ENCODE assay signal across 28 cellular contexts in the genomic region with DNA sequence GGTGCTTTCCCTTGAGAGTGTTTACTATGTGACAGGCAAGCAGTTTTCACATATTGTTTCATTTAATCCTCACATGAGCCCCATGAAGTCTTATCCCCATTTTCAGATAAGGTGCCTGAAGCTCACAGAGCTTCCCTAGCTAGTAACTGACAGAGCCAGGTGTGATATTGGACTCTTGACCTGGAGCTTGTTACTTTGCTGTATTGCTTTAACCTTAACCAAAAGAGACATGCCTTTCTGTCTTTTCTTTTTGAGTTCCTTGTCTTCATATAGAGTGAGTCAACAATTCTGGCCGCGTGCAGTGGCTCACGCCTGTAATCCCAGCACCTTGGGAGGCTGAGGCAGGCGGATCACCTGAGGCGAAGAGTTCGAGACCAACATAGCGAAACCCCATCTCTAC. TPM values are rescaled to one million over a fixed set of nuclear protein-coding genes. Genes with fewer than 3 reads are reported as not detected.
DNase-seq lines count a peak whose midpoint lies in the region; ATAC-seq and TF ChIP-seq lines count a peak whose summit lies in the region.
"Had no signal": no experiment of that assay in that cellular context is flagged by ENCODE, and none has a peak within 500 bp of the region (broad histone marks: within the 10 kb centered on the region; RNA-seq: fewer than 3 reads in every experiment).

No MANE protein-coding gene starts in this region.

- no peak overlapping the region for H3K4me3 ChIP-seq in CD8-positive, alpha-beta T cell (ENCODE audit: low read depth, low read length)
- H3K4me3 ChIP-seq: esophagus muscularis mucosa, MG63, neural progenitor cell, pancreas, smooth muscle cell, upper lobe of right lung had no signal

- TF ChIP-seq CTCF in CD8-positive, alpha-beta T cell (IDR thresholded peaks at IDR 0.05), result no peak
- TF ChIP-seq CTCF in VCaP (conservative IDR thresholded peaks at IDR 0.05) (no peak), mesothelial cell of epicardium (IDR thresholded peaks at IDR 0.05; ENCODE audit: unreplicated experiment) (no peak)

- CTCF ChIA-PET in CD8-positive, alpha-beta T cell (lab: Charles Lee), result interaction anchor here (0.9 to 3.8 kb wide), 13 partner anchors 10 to 368 kb away, joined by 3 to 22 read pairs (median 4); partner anchors contain the start of genes DVL3 and EIF2B5

- no peak for DNase-seq in CD8-positive, alpha-beta T cell
- DNase-seq in mesothelial cell of epicardium (ENCODE audit: low spot score in 2 of 2, unreplicated experiment in 2 of 2) (no peak), NCI-H510A (lab: John Stamatoyannopoulos, UW) (no peak)
- DNase-seq in stimulated activated CD4-positive, alpha-beta T cell treated with anti-CD3 and anti-CD28 coated beads, Interleukin-2, amount 100 ng/mL, for 48 hours, result no peak
- DNase-seq: activated CD8-positive, alpha-beta memory T cell treated with anti-CD3 and anti-CD28 coated beads for 24 hours; activated T-cell treated with anti-CD3 and anti-CD28 coated beads for 4 hours; NCI-H187; retina; SIG-M5; stimulated activated naive CD4-positive, alpha-beta T cell treated with Interleukin-2 at 50 U/mL for 16 hours had no signal

- POLR2A ChIA-PET in CD8-positive, alpha-beta T cell (lab: Charles Lee), result interaction anchor here (1.0 to 1.9 kb wide), 2 partner anchors 9 to 11 kb away, joined by 4 to 8 read pairs; partner anchors contain the start of gene EIF2B5

- H3K4me3 Mint-ChIP-seq in CD8-positive, alpha-beta T cell, result no peak overlapping the region
- no peak overlapping the region for H3K4me3 Mint-ChIP-seq in mesothelial cell of epicardium
- H3K4me3 Mint-ChIP-seq: activated CD4-positive, alpha-beta T cell treated with anti-CD3 and anti-CD28 coated beads, Interleukin-2, amount 10 ng/mL, durations not matched to agents 24 days and 14 days; activated naive CD8-positive, alpha-beta T cell treated with anti-CD3 and anti-CD28 coated beads, Interleukin-2, amount 50 U/mL, for 24 hours; H9; neural progenitor cell had no signal

- peaks cover 40% of the 10 kb centered on the region for H3K36me3 ChIP-seq in CD8-positive, alpha-beta T cell (ENCODE audit: insufficient read depth, low read length)
- H3K36me3 ChIP-seq: neural progenitor cell had no signal

- H3K27ac ChIP-seq in CD8-positive, alpha-beta T cell (ENCODE audit: low read depth, low read length), result no peak overlapping the region
- H3K27ac ChIP-seq in VCaP, result peak overlapping the region; percentile 48; the same call in 1 of the 2 replicates
- H3K27ac ChIP-seq: foreskin keratinocyte, HL-60, KMS-11, neural progenitor cell, pancreas, upper lobe of right lung had no signal

- H3K9me3 ChIP-seq in CD8-positive, alpha-beta T cell (ENCODE audit: low read length), result no peaks in the 10 kb centered on the region
- H3K9me3 ChIP-seq: esophagus muscularis mucosa, MG63, pancreas, upper lobe of right lung had no signal

- no peaks in the 10 kb centered on the region for H3K27me3 ChIP-seq in CD8-positive, alpha-beta T cell (ENCODE audit: insufficient read depth, low read length)
- H3K27me3 ChIP-seq: esophagus muscularis mucosa, foreskin keratinocyte, MG63, neural progenitor cell, pancreas, upper lobe of right lung had no signal

- no peaks in the 10 kb centered on the region for H3K9me3 Mint-ChIP-seq in CD8-positive, alpha-beta T cell
- H3K9me3 Mint-ChIP-seq in mesothelial cell of epicardium, result no peaks in the 10 kb centered on the region
- H3K9me3 Mint-ChIP-seq: activated CD4-positive, alpha-beta T cell treated with anti-CD3 and anti-CD28 coated beads, Interleukin-2, amount 10 ng/mL, durations not matched to agents 24 days and 14 days; activated naive CD8-positive, alpha-beta T cell treated with anti-CD3 and anti-CD28 coated beads, Interleukin-2, amount 50 U/mL, for 24 hours; H9; neural progenitor cell had no signal

- no peaks in the 10 kb centered on the region for H3K4me1 Mint-ChIP-seq in CD8-positive, alpha-beta T cell (ENCODE audit: low read depth)
- H3K4me1 Mint-ChIP-seq in mesothelial cell of epicardium, result no peaks in the 10 kb centered on the region
- H3K4me1 Mint-ChIP-seq: neural progenitor cell had no signal

- H3K27ac Mint-ChIP-seq in CD8-positive, alpha-beta T cell, result peak overlapping the region; percentile 32
- peak overlapping the region; percentile 34 for H3K27ac Mint-ChIP-seq in mesothelial cell of epicardium
- H3K27ac Mint-ChIP-seq: activated CD4-positive, alpha-beta T cell treated with anti-CD3 and anti-CD28 coated beads, Interleukin-2, amount 10 ng/mL, durations not matched to agents 24 days and 14 days; activated naive CD8-positive, alpha-beta T cell treated with anti-CD3 and anti-CD28 coated beads, Interleukin-2, amount 50 U/mL, for 24 hours; H9; neural progenitor cell had no signal

- intact Hi-C loops in CD8-positive, alpha-beta T cell (cut with DNase I, micrococcal nuclease), result loop anchor here (1.0 kb wide), 3 partner anchors 9 to 143 kb away; partner anchors contain the start of gene DVL3 (in 1 of the 2)

- H3K27me3 Mint-ChIP-seq in CD8-positive, alpha-beta T cell (ENCODE audit: low read depth), result no peaks in the 10 kb centered on the region
- no peaks in the 10 kb centered on the region for H3K27me3 Mint-ChIP-seq in mesothelial cell of epicardium (ENCODE audit: low read depth)
- H3K27me3 Mint-ChIP-seq: activated CD4-positive, alpha-beta T cell treated with anti-CD3 and anti-CD28 coated beads, Interleukin-2, amount 10 ng/mL, durations not matched to agents 24 days and 14 days; activated naive CD8-positive, alpha-beta T cell treated with anti-CD3 and anti-CD28 coated beads, Interleukin-2, amount 50 U/mL, for 24 hours had no signal

- no peaks in the 10 kb centered on the region for H3K4me1 ChIP-seq in CD8-positive, alpha-beta T cell (ENCODE audit: insufficient read depth, low read length)
- H3K4me1 ChIP-seq: foreskin keratinocyte, neural progenitor cell, pancreas, upper lobe of right lung had no signal

- no peak for ATAC-seq in CD8-positive, alpha-beta T cell
- ATAC-seq in GM19351 (IDR thresholded peaks at IDR 0.05; ENCODE audit: unreplicated experiment), result no peak

- H3K36me3 Mint-ChIP-seq in CD8-positive, alpha-beta T cell, result peaks cover 51% of the 10 kb centered on the region
- H3K36me3 Mint-ChIP-seq in mesothelial cell of epicardium, result peaks cover 10% of the 10 kb centered on the region

RNA-seq across cellular contexts. Expression of gene DVL3, which starts 9.3 kb away (rescaled TPM):
- total RNA-seq in CD8-positive, alpha-beta T cell, result 10 to 100 TPM; 23.1 to 23.9 TPM
- total RNA-seq in mesothelial cell of epicardium, result 158 to 162 TPM (median 159 TPM) in 3 replicates

RNA-seq across cellular contexts. Expression of gene EIF2B5, which starts 10.7 kb away (rescaled TPM):
- 10 to 100 TPM; 52.6 to 61.9 TPM for total RNA-seq in CD8-positive, alpha-beta T cell
- total RNA-seq in mesothelial cell of epicardium, result 38.2 to 42.2 TPM (median 39.0 TPM) in 3 replicates

RNA-seq across cellular contexts. Expression of gene AP2M1, which starts 28.8 kb away (rescaled TPM):
- total RNA-seq in CD8-positive, alpha-beta T cell, result 100 to 1,000 TPM; 121 to 123 TPM
- total RNA-seq in mesothelial cell of epicardium, result 247 to 261 TPM (median 254 TPM) in 3 replicates

RNA-seq across cellular contexts. Expression of gene ABCF3, which starts 40.1 kb away (rescaled TPM):
- total RNA-seq in CD8-positive, alpha-beta T cell, result 100 to 1,000 TPM; 192 to 193 TPM
- total RNA-seq in mesothelial cell of epicardium, result 65.7 to 67.9 TPM (median 67.8 TPM) in 3 replicates

RNA-seq across cellular contexts. Expression of gene HTR3E, which starts 49.0 kb away (rescaled TPM):
- total RNA-seq in CD8-positive, alpha-beta T cell, result not detected
- not detected in 3 replicates for total RNA-seq in mesothelial cell of epicardium
- total RNA-seq: activated CD4-positive, alpha-beta T cell treated with anti-CD3 and anti-CD28 coated beads, Interleukin-2, amount 10 ng/mL, durations not matched to agents 24 days and 14 days; dermis blood vessel endothelial cell; esophagus muscularis mucosa; foreskin keratinocyte; G401; H9; NCI-H460; smooth muscle cell; temporal lobe; upper lobe of right lung had no signal
